ENCODE assay signal across 17 cellular contexts in the genomic region with DNA sequence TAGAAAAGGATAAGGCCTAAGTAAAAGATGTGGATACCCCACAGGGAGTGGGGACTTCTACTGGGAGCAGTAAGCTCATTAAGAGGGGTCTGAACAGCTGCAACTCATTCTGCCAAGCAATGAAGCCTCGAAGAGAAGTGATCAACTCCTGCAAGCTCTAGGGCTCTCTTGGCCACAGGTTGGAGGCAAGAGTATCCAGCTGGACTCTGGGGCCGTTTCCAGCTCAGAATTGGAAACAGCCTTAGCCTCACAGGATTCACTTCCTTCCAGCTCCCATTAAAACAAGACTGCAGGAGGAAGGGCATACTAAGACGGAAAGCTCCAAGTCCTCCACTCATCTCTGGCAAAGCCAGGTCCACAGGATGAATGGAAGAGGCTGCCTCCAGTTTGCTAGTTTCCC.
"Had no signal": no experiment of that assay in that cellular context is flagged by ENCODE, and none has a peak within 500 bp of the region (broad histone marks: within the 10 kb centered on the region; RNA-seq: fewer than 3 reads in every experiment).

No MANE protein-coding gene starts in this region.

- ATAC-seq: activated T-cell treated with anti-CD3 and anti-CD28 coated beads, Interleukin-2, amount 50 U/mL, for 72 hours; foreskin keratinocyte; left lobe of liver; stimulated activated naive B cell treated with anti-CD40 and anti-IgM and Interleukin-4, amounts not matched to agents 10 μg/mL and 1 μg/mL and 100 μg/mL, for 72 hours had no signal

- H3K36me3 ChIP-seq: adrenal gland, breast epithelium, esophagus squamous epithelium, sigmoid colon, spleen, thyroid gland had no signal

- H3K4me1 ChIP-seq: adrenal gland, breast epithelium, foreskin keratinocyte, sigmoid colon, spleen, thyroid gland had no signal

- H3K4me3 ChIP-seq: adrenal gland, breast epithelium, esophagus squamous epithelium, sigmoid colon, spleen, thyroid gland had no signal

- H3K27me3 ChIP-seq: esophagus squamous epithelium, foreskin keratinocyte, sigmoid colon, thyroid gland had no signal

- H3K27ac ChIP-seq: adrenal gland, foreskin keratinocyte, spleen, thyroid gland, VCaP had no signal

- H3K9me3 ChIP-seq: adrenal gland, breast epithelium, esophagus squamous epithelium, sigmoid colon, spleen, thyroid gland had no signal

- DNase-seq: activated CD4-positive, alpha-beta T cell treated with anti-CD3 and anti-CD28 coated beads for 1 hour; activated CD4-positive, alpha-beta T cell treated with anti-CD3 and anti-CD28 coated beads, Interleukin-2, amount 50 U/mL, for 4 hours; activated effector memory CD4-positive, alpha-beta T cell treated with anti-CD3 and anti-CD28 coated beads, Interleukin-2, amount 50 U/mL, for 16 hours; activated T-cell treated with anti-CD3 and anti-CD28 coated beads, Interleukin-2, amount 50 U/mL, for 72 hours; adrenal gland; dermis blood vessel endothelial cell; effector memory CD4-positive, alpha-beta T cell; esophagus squamous epithelium; foreskin keratinocyte; glutamatergic neuron; sigmoid colon; spleen; stimulated activated naive B cell treated with anti-CD40 and anti-IgM and Interleukin-4, amounts not matched to agents 10 μg/mL and 1 μg/mL and 100 μg/mL, for 72 hours; thyroid gland had no signal
